24 cellular contexts compared by ENCODE assay signal in the genomic region with DNA sequence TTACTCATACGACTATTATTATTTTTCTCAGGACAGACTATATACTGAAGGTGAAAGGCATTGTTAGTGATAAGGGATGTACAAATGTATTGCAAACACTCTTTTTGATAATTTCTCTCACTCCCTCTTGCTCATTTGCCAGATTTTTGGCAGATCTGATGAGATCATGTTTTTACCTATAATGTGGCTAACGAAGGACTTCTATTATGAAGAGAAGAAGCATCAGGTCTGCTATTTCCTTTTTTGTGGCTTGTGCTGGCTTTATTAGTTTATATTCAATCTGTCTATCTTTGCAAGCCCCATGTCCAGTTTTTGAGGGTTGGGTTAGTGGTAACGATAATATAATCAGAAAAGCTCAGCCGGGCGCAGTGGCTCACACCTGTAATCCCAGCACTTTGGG. TPM values are rescaled to one million over a fixed set of nuclear protein-coding genes. Genes with fewer than 3 reads are reported as not detected.
"Had no signal": no experiment of that assay in that cellular context is flagged by ENCODE, and none has a peak within 500 bp of the region (broad histone marks: within the 10 kb centered on the region; RNA-seq: fewer than 3 reads in every experiment).

No MANE protein-coding gene starts in this region.

- H3K27ac ChIP-seq: SJSA1, SK-N-MC had no signal

- H3K4me1 ChIP-seq: SJSA1 had no signal

- H3K27me3 ChIP-seq: MG63, SJSA1 had no signal

- FAIRE-seq: RCC 7860 had no signal

- H3K36me3 ChIP-seq: MG63, SJSA1 had no signal

- DNase-seq: Karpas-422, KG1, MG63, NCI-H1092, NCI-H1105 treated with DMSO at 0.1 percent for 48 hours, NCI-H1417 treated with DMSO at 0.1 percent for 48 hours, NCI-H146, NCI-H1694 treated with DMSO at 0.1 percent for 48 hours, NCI-H1930, NCI-H2081, NCI-H2107, NCI-H2227 treated with DMSO at 0.1 percent for 48 hours, NCI-H524, NCI-H69, NCI-H774, Right ventricle myocardium superior, RPMI8226, SIG-M5, SW 1271 had no signal

- H3K9me3 ChIP-seq: MG63, SJSA1 had no signal

- H3K4me3 ChIP-seq: MG63, SJSA1, SK-N-MC had no signal

RNA-seq across cellular contexts. Expression of a gene that starts 22.5 kb away (rescaled TPM):
- total RNA-seq: HT1080, NCI-H460, SJSA1 had no signal
